ENCODE assay signal across 26 cellular contexts in genomic region chr12:1934831-1935230, GRCh38. TPM values are rescaled to one million over a fixed set of nuclear protein-coding genes. Genes with fewer than 3 reads are reported as not detected.
A peak's percentile ranks its signal among the peaks of the same experiment; 100 is the strongest.
DNase-seq lines count a peak whose midpoint lies in the region; ATAC-seq and TF ChIP-seq lines count a peak whose summit lies in the region.
"Had no signal": no experiment of that assay in that cellular context is flagged by ENCODE, and none has a peak within 500 bp of the region (broad histone marks: within the 10 kb centered on the region; RNA-seq: fewer than 3 reads in every experiment).

No MANE protein-coding gene starts in this region.

- H3K4me1 ChIP-seq in mesenchymal stem cell (ENCODE audit: control insufficient read depth, insufficient read depth, low read depth, low read length): peaks cover 17% of the 10 kb centered on the region

- H3K14ac ChIP-seq in mesenchymal stem cell (ENCODE audit: low read length in 2 of 2): no peak overlapping the region

- H3K4me3 ChIP-seq in mesenchymal stem cell (ENCODE audit: insufficient read depth in 1 of 2, low read depth in 1 of 2, low read length in 2 of 2): no peak overlapping the region
- H3K4me3 ChIP-seq: PC-9, smooth muscle cell, tibial nerve had no signal

- no peaks in the 10 kb centered on the region for H3K9me3 ChIP-seq in mesenchymal stem cell (ENCODE audit: control insufficient read depth, low read length)
- H3K9me3 ChIP-seq: BE2C, tibial nerve had no signal

- H3K27ac ChIP-seq in C4-2B (peak overlapping the region; percentile 88), angular gyrus (ENCODE audit: low read depth, low read length) (peak overlapping the region; percentile 94), mesenchymal stem cell (ENCODE audit: low read length, poor library complexity, severe bottlenecking) (no peak overlapping the region), temporal lobe (ENCODE audit: low read depth, low read length) (peak overlapping the region; percentile 91)
- H3K27ac ChIP-seq: PC-9 had no signal

- no peak overlapping the region for H3K4ac ChIP-seq in mesenchymal stem cell (ENCODE audit: low read depth in 1 of 2, low read length in 2 of 2)

- peaks cover 18 to 22% of the 10 kb centered on the region in 2 experiments for H3K36me3 ChIP-seq in mesenchymal stem cell (ENCODE audit: control insufficient read depth in 1 of 2, insufficient read depth in 2 of 2, low read depth in 1 of 2, low read length in 2 of 2)
- H3K36me3 ChIP-seq: BE2C had no signal

- WGBS in mesenchymal stem cell: 92% methylated on average over 12 of the region's 12 CpGs

- no peak overlapping the region for H3K4me2 ChIP-seq in mesenchymal stem cell (ENCODE audit: low read length, poor library complexity, severe bottlenecking)
- H3K4me2 ChIP-seq: PC-9, smooth muscle cell had no signal

- H2AK5ac ChIP-seq in mesenchymal stem cell (ENCODE audit: low read length, severe bottlenecking): no peak overlapping the region

- peak overlapping the region; percentile 38 for H2BK15ac ChIP-seq in mesenchymal stem cell (ENCODE audit: low read depth, poor library complexity, severe bottlenecking)

- no peak overlapping the region for H3K18ac ChIP-seq in mesenchymal stem cell (ENCODE audit: low read depth in 1 of 2, low read length in 2 of 2)

- H3K27me3 ChIP-seq in mesenchymal stem cell (ENCODE audit: control insufficient read depth in 1 of 2, insufficient read depth in 1 of 2, low read length in 2 of 2): peaks cover 13 to 18% of the 10 kb centered on the region in 2 experiments
- H3K27me3 ChIP-seq: BE2C, tibial nerve had no signal

- DNase-seq in mesenchymal stem cell: no peak
- no peak for DNase-seq in GM10266 (ENCODE audit: extremely low spot score)
- DNase-seq in left lobe of liver (ENCODE audit: low spot score): no peak
- DNase-seq in occipital lobe (lab: John Stamatoyannopoulos, UW): no peak
- DNase-seq: activated CD8-positive, alpha-beta T cell treated with anti-CD3 and anti-CD28 coated beads for 36 hours; activated naive CD4-positive, alpha-beta T cell treated with anti-CD3 and anti-CD28 coated beads for 36 hours; activated T-cell treated with anti-CD3 and anti-CD28 coated beads, Interleukin-2, amount 50 U/mL, for 4 hours; BE2C; COR-L47; GF-D8; GOT3; KBM-7; kidney glomerular epithelial cell; NCI-H1436; NCI-H510A; NK-92 treated with Interleukin-12 subunit alpha and Interleukin-12 subunit beta, amount 100 ng/mL, for 24 hours; PC-9; SHP77 treated with DMSO at 0.1 percent for 48 hours had no signal

- no peak overlapping the region for H2BK5ac ChIP-seq in mesenchymal stem cell (ENCODE audit: low read depth, low read length, poor library complexity, severe bottlenecking)

- H3K79me1 ChIP-seq in mesenchymal stem cell (replicated peaks; ENCODE audit: low read length, poor library complexity, severe bottlenecking): peaks cover 6% of the 10 kb centered on the region

- peak overlapping the region; percentile 28 for H4K91ac ChIP-seq in mesenchymal stem cell (ENCODE audit: low read length)

- no peak overlapping the region for H2BK120ac ChIP-seq in mesenchymal stem cell (ENCODE audit: low read depth, low read length)

- no peak overlapping the region for H2AFZ ChIP-seq in mesenchymal stem cell (ENCODE audit: low read depth, low read length)
- H2AFZ ChIP-seq: PC-9 had no signal

- H2BK12ac ChIP-seq in mesenchymal stem cell (ENCODE audit: low read length in 2 of 2): peak overlapping the region in 1 of 2 experiments; percentile 64

- ATAC-seq in GM18502 (IDR thresholded peaks at IDR 0.05; ENCODE audit: poor library complexity, unreplicated experiment): no peak
- no peak for ATAC-seq in left lobe of liver
- ATAC-seq: activated CD8-positive, alpha-beta T cell treated with anti-CD3 and anti-CD28 coated beads for 36 hours; activated T-cell treated with anti-CD3 and anti-CD28 coated beads, Interleukin-2, amount 50 U/mL, for 4 hours; stimulated activated effector memory CD8-positive, alpha-beta T cell treated with anti-CD3 and anti-CD28 coated beads, Interleukin-12 subunit alpha, Interleukin-12 subunit beta, amount 100 ng/mL, for 72 hours had no signal

- no peak overlapping the region for H3K23ac ChIP-seq in mesenchymal stem cell (ENCODE audit: low read length in 2 of 2)

- H3K9ac ChIP-seq in mesenchymal stem cell (ENCODE audit: low read length): no peak overlapping the region

- H4K8ac ChIP-seq in mesenchymal stem cell (ENCODE audit: low read length): peak overlapping the region; percentile 54

- TF ChIP-seq CTCF in C4-2B (conservative IDR thresholded peaks at IDR 0.05): no peak
- no peak for TF ChIP-seq CTCF in GM10266 (IDR thresholded peaks at IDR 0.05; ENCODE audit: control insufficient read depth, insufficient read depth, low read depth, missing control alignments)

RNA-seq across cellular contexts. Expression of gene CACNA2D4, which starts 16.4 kb away (rescaled TPM):
- 11.9 TPM for polyA plus RNA-seq in mesenchymal stem cell (2013, experiment 1 of 2)
- polyA plus RNA-seq in mesenchymal stem cell (2013, experiment 2 of 2): 11.4 TPM
- total RNA-seq in temporal lobe (not detected), left lobe of liver (0.83 TPM), occipital lobe (not detected)
- total RNA-seq: bronchial epithelial cell, PC-9, smooth muscle cell had no signal
